Comparison of ENCODE assay signal across 35 cellular contexts in genomic region chr4:6321361-6321760, GRCh38.
"Had no signal": no experiment of that assay in that cellular context is flagged by ENCODE, and none has a peak within 500 bp of the region (broad histone marks: within the 10 kb centered on the region; RNA-seq: fewer than 3 reads in every experiment).

No MANE protein-coding gene starts in this region.

- H3K9me3 ChIP-seq: ascending aorta had no signal

- H3K27ac Mint-ChIP-seq: activated CD4-positive, alpha-beta memory T cell treated with anti-CD3 and anti-CD28 coated beads, Interleukin-2, amount 10 ng/mL, durations not matched to agents 7 days and 5 days; activated CD4-positive, alpha-beta T cell treated with anti-CD3 and anti-CD28 coated beads for 36 hours; activated CD4-positive, alpha-beta T cell treated with anti-CD3 and anti-CD28 coated beads, Interleukin-2, amount 10 ng/mL, durations not matched to agents 7 days and 5 days; activated CD8-positive, alpha-beta memory T cell treated with anti-CD3 and anti-CD28 coated beads, Interleukin-2, amount 10 ng/mL, durations not matched to agents 7 days and 5 days; activated CD8-positive, alpha-beta T cell treated with anti-CD3 and anti-CD28 coated beads, Interleukin-2, amount 10 ng/mL, durations not matched to agents 7 days and 5 days; activated naive CD4-positive, alpha-beta T cell treated with anti-CD3 and anti-CD28 coated beads, Interleukin-2, amount 10 ng/mL, durations not matched to agents 7 days and 5 days; activated naive CD4-positive, alpha-beta T cell treated with anti-CD3 and anti-CD28 coated beads, Interleukin-2, amount 50 U/mL, for 24 hours; activated naive CD8-positive, alpha-beta T cell; activated naive CD8-positive, alpha-beta T cell treated with anti-CD3 and anti-CD28 coated beads, Interleukin-2, amount 10 ng/mL, durations not matched to agents 7 days and 5 days; activated naive CD8-positive, alpha-beta T cell treated with anti-CD3 and anti-CD28 coated beads, Interleukin-2, amount 50 U/mL, for 24 hours; activated T-cell treated with anti-CD3 and anti-CD28 coated beads, Interleukin-2, amount 50 U/mL, for 24 hours; activated T-helper 2 cell treated with anti-CD3 and anti-CD28 coated beads, Interferon-gamma antibody, Interleukin-2, Interleukin-4, amounts not matched to agents 10 μg/mL and 5 μg/mL and 100 μg/mL, durations not matched to agents 14 hours and 24 hours and 36 hours; brain; T-helper 1 cell treated with Interleukin-12 subunit alpha and Interleukin-12 subunit beta and Interleukin-4 antibody, amounts not matched to agents 30 μg/mL and 1 μg/mL, for 36 hours; T-helper 2 cell treated with Interferon-gamma antibody and Interleukin-4, amounts not matched to agents 5 μg/mL and 100 μg/mL, for 36 hours; WTC11 had no signal

- H3K9me3 Mint-ChIP-seq: activated CD4-positive, alpha-beta memory T cell treated with anti-CD3 and anti-CD28 coated beads, Interleukin-2, amount 10 ng/mL, durations not matched to agents 7 days and 5 days; activated CD4-positive, alpha-beta T cell treated with anti-CD3 and anti-CD28 coated beads, Interleukin-2, amount 10 ng/mL, durations not matched to agents 7 days and 5 days; activated naive CD4-positive, alpha-beta T cell treated with anti-CD3 and anti-CD28 coated beads, Interleukin-2, amount 10 ng/mL, durations not matched to agents 7 days and 5 days; activated naive CD4-positive, alpha-beta T cell treated with anti-CD3 and anti-CD28 coated beads, Interleukin-2, amount 50 U/mL, for 24 hours; activated naive CD8-positive, alpha-beta T cell treated with anti-CD3 and anti-CD28 coated beads, Interleukin-2, amount 10 ng/mL, durations not matched to agents 7 days and 5 days; activated naive CD8-positive, alpha-beta T cell treated with anti-CD3 and anti-CD28 coated beads, Interleukin-2, amount 50 U/mL, for 24 hours; activated T-cell treated with anti-CD3 and anti-CD28 coated beads, Interleukin-2, amount 50 U/mL, for 24 hours; activated T-helper 2 cell treated with anti-CD3 and anti-CD28 coated beads, Interferon-gamma antibody, Interleukin-2, Interleukin-4, amounts not matched to agents 10 μg/mL and 5 μg/mL and 100 μg/mL, durations not matched to agents 14 hours and 24 hours and 36 hours; T-helper 1 cell treated with Interleukin-12 subunit alpha and Interleukin-12 subunit beta and Interleukin-4 antibody, amounts not matched to agents 30 μg/mL and 1 μg/mL, for 36 hours; T-helper 2 cell treated with Interferon-gamma antibody and Interleukin-4, amounts not matched to agents 5 μg/mL and 100 μg/mL, for 36 hours had no signal

- H3K36me3 Mint-ChIP-seq: activated CD8-positive, alpha-beta memory T cell treated with anti-CD3 and anti-CD28 coated beads, Interleukin-2, amount 10 ng/mL, durations not matched to agents 7 days and 5 days; activated naive CD4-positive, alpha-beta T cell treated with anti-CD3 and anti-CD28 coated beads, Interleukin-2, amount 10 ng/mL, durations not matched to agents 7 days and 5 days; activated naive CD4-positive, alpha-beta T cell treated with anti-CD3 and anti-CD28 coated beads, Interleukin-2, amount 50 U/mL, for 24 hours; activated naive CD8-positive, alpha-beta T cell; activated naive CD8-positive, alpha-beta T cell treated with anti-CD3 and anti-CD28 coated beads, Interleukin-2, amount 10 ng/mL, durations not matched to agents 7 days and 5 days had no signal

- H3K27ac ChIP-seq: ascending aorta, cardiac muscle cell, WERI-Rb-1 had no signal

- DNase-seq: activated CD4-positive, alpha-beta memory T cell treated with anti-CD3 and anti-CD28 coated beads, Interleukin-2, amount 10 ng/mL, durations not matched to agents 7 days and 5 days; activated CD4-positive, alpha-beta T cell treated with anti-CD3 and anti-CD28 coated beads for 1 hour; activated CD4-positive, alpha-beta T cell treated with anti-CD3 and anti-CD28 coated beads for 36 hours; activated CD4-positive, alpha-beta T cell treated with anti-CD3 and anti-CD28 coated beads for 48 hours; activated CD4-positive, alpha-beta T cell treated with anti-CD3 and anti-CD28 coated beads, Interleukin-2, amount 10 ng/mL, durations not matched to agents 7 days and 5 days; activated CD4-positive, alpha-beta T cell treated with anti-CD3 and anti-CD28 coated beads, Interleukin-2, amount 50 U/mL, for 48 hours; activated CD4-positive, CD25-positive, alpha-beta regulatory T cell; activated CD8-positive, alpha-beta memory T cell treated with anti-CD3 and anti-CD28 coated beads for 24 hours; activated CD8-positive, alpha-beta memory T cell treated with anti-CD3 and anti-CD28 coated beads, Interleukin-2, amount 10 ng/mL, durations not matched to agents 7 days and 5 days; activated CD8-positive, alpha-beta memory T cell treated with anti-CD3 and anti-CD28 coated beads, Interleukin-2, amount 50 U/mL, for 48 hours; activated CD8-positive, alpha-beta T cell treated with anti-CD3 and anti-CD28 coated beads, Interleukin-2, amount 10 ng/mL, durations not matched to agents 7 days and 5 days; activated effector memory CD4-positive, alpha-beta T cell treated with Interleukin-2 at 50 U/mL for 16 hours; activated gamma-delta T cell; activated naive CD4-positive, alpha-beta T cell treated with anti-CD3 and anti-CD28 coated beads, Interleukin-2, amount 10 ng/mL, durations not matched to agents 7 days and 5 days; activated naive CD4-positive, alpha-beta T cell treated with Interleukin-2 at 50 U/mL for 16 hours; activated naive CD8-positive, alpha-beta T cell treated with anti-CD3 and anti-CD28 coated beads, Interleukin-2, amount 10 ng/mL, durations not matched to agents 7 days and 5 days; activated naive CD8-positive, alpha-beta T cell treated with anti-CD3 and anti-CD28 coated beads, Interleukin-2, amount 50 U/mL, for 24 hours; activated T-cell treated with anti-CD3 and anti-CD28 coated beads, Interleukin-2, amount 50 U/mL, for 24 hours; activated T-cell treated with anti-CD3 and anti-CD28 coated beads, Interleukin-2, amount 50 U/mL, for 48 hours; amygdala; anterior cingulate cortex; central memory CD4-positive, alpha-beta T cell; T-helper 2 cell; T-helper 9 cell; WERI-Rb-1 had no signal

- H3K4me1 ChIP-seq: ascending aorta had no signal

- ATAC-seq: activated CD4-positive, alpha-beta T cell treated with anti-CD3 and anti-CD28 coated beads for 36 hours; activated CD4-positive, CD25-positive, alpha-beta regulatory T cell treated with anti-CD3 and anti-CD28 coated beads, Interleukin-2, amount 50 U/mL, for 24 hours; activated CD8-positive, alpha-beta memory T cell treated with anti-CD3 and anti-CD28 coated beads, Interleukin-2, amount 10 ng/mL, durations not matched to agents 7 days and 5 days; activated CD8-positive, alpha-beta T cell treated with anti-CD3 and anti-CD28 coated beads, Interleukin-2, amount 10 ng/mL, durations not matched to agents 7 days and 5 days; activated naive CD8-positive, alpha-beta T cell treated with anti-CD3 and anti-CD28 coated beads, Interleukin-2, amount 50 U/mL, for 24 hours; WTC11 had no signal

- H3K27me3 ChIP-seq: ascending aorta, cardiac muscle cell had no signal

- H3K36me3 ChIP-seq: ascending aorta, cardiac muscle cell had no signal

- H3K4me1 Mint-ChIP-seq: activated CD4-positive, alpha-beta T cell treated with anti-CD3 and anti-CD28 coated beads for 36 hours; activated naive CD4-positive, alpha-beta T cell treated with anti-CD3 and anti-CD28 coated beads, Interleukin-2, amount 50 U/mL, for 24 hours; activated naive CD8-positive, alpha-beta T cell treated with anti-CD3 and anti-CD28 coated beads, Interleukin-2, amount 50 U/mL, for 24 hours had no signal

- H3K4me3 Mint-ChIP-seq: activated CD4-positive, alpha-beta memory T cell treated with anti-CD3 and anti-CD28 coated beads, Interleukin-2, amount 10 ng/mL, durations not matched to agents 7 days and 5 days; activated CD4-positive, alpha-beta T cell treated with anti-CD3 and anti-CD28 coated beads for 36 hours; activated CD4-positive, alpha-beta T cell treated with anti-CD3 and anti-CD28 coated beads, Interleukin-2, amount 10 ng/mL, durations not matched to agents 7 days and 5 days; activated CD8-positive, alpha-beta memory T cell treated with anti-CD3 and anti-CD28 coated beads, Interleukin-2, amount 10 ng/mL, durations not matched to agents 7 days and 5 days; activated CD8-positive, alpha-beta T cell treated with anti-CD3 and anti-CD28 coated beads, Interleukin-2, amount 10 ng/mL, durations not matched to agents 7 days and 5 days; activated naive CD4-positive, alpha-beta T cell treated with anti-CD3 and anti-CD28 coated beads, Interleukin-2, amount 10 ng/mL, durations not matched to agents 7 days and 5 days; activated naive CD4-positive, alpha-beta T cell treated with anti-CD3 and anti-CD28 coated beads, Interleukin-2, amount 50 U/mL, for 24 hours; activated naive CD8-positive, alpha-beta T cell; activated naive CD8-positive, alpha-beta T cell treated with anti-CD3 and anti-CD28 coated beads, Interleukin-2, amount 10 ng/mL, durations not matched to agents 7 days and 5 days; activated naive CD8-positive, alpha-beta T cell treated with anti-CD3 and anti-CD28 coated beads, Interleukin-2, amount 50 U/mL, for 24 hours; activated T-cell treated with anti-CD3 and anti-CD28 coated beads, Interleukin-2, amount 50 U/mL, for 24 hours; brain; T-helper 1 cell treated with Interleukin-12 subunit alpha and Interleukin-12 subunit beta and Interleukin-4 antibody, amounts not matched to agents 30 μg/mL and 1 μg/mL, for 36 hours; T-helper 2 cell treated with Interferon-gamma antibody and Interleukin-4, amounts not matched to agents 5 μg/mL and 100 μg/mL, for 36 hours; WTC11 had no signal

- H3K4me3 ChIP-seq: ascending aorta, cardiac muscle cell had no signal
